ENCODE assay signal across 19 cellular contexts in the genomic region with DNA sequence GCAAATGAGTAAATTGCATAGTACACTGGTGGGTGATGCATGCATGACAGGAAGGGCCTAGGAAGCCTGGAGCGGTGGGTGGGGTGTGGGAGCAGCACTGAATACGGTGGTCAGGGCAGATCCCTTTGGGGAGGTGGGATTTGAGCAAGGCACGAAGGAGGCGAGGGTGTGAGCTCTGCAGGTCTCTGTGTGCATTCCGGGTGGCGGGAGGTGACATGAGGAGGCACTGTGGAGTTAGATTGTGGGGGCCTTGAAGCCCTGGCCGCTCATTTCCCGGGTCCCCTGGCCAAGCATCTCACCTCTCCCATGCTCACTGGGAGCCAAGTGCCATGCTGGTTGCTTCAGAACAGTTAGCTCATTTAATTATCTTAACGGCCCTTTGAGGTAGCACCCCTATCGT. TPM values are rescaled to one million over a fixed set of nuclear protein-coding genes. Genes with fewer than 3 reads are reported as not detected.
DNase-seq lines count a peak whose midpoint lies in the region; ATAC-seq and TF ChIP-seq lines count a peak whose summit lies in the region.
"Had no signal": no experiment of that assay in that cellular context is flagged by ENCODE, and none has a peak within 500 bp of the region (broad histone marks: within the 10 kb centered on the region; RNA-seq: fewer than 3 reads in every experiment).

No MANE protein-coding gene starts in this region.

- no peak overlapping the region for H3K18ac ChIP-seq in mesendoderm (ENCODE audit: low read length)

- H3K9ac ChIP-seq in mesendoderm (ENCODE audit: low read length), result no peak overlapping the region

- POLR2A ChIA-PET in HEK293 (lab: Yijun Ruan, JAX), result no interaction called here

- H4K8ac ChIP-seq in mesendoderm (ENCODE audit: low read depth, low read length), result no peak overlapping the region

- no peak overlapping the region for H3K4me2 ChIP-seq in mesendoderm (ENCODE audit: low read length)

- peak overlapping the region; percentile 33 for H2AK5ac ChIP-seq in mesendoderm (ENCODE audit: low read length)

- no peak overlapping the region for H3K23ac ChIP-seq in mesendoderm (ENCODE audit: low read length)

- no CpG with 5 or more reads among the region's 10 CpGs for WGBS in mesendoderm (ENCODE audit: extremely low coverage, insufficient coverage, low lambda C conversion rate)

- H3K4ac ChIP-seq in mesendoderm (ENCODE audit: low read depth, low read length), result no peak overlapping the region

- H4K5ac ChIP-seq in mesendoderm (ENCODE audit: low read length), result no peak overlapping the region

- intact Hi-C loops in ascending aorta (cut with DNase I), result no loop called here

- H2BK5ac ChIP-seq in mesendoderm (ENCODE audit: low read length), result no peak overlapping the region

- H3K27me3 ChIP-seq in RWPE2 (ENCODE audit: insufficient read depth, poor library complexity, severe bottlenecking) (no peaks in the 10 kb centered on the region), mesendoderm (ENCODE audit: insufficient read depth, low read length, poor library complexity) (no peaks in the 10 kb centered on the region), ascending aorta (no peaks in the 10 kb centered on the region)

- CTCF ChIA-PET in HEK293 (lab: Yijun Ruan, JAX), result interaction anchor here (0.5 to 0.6 kb wide), 2 partner anchors 366 to 407 kb away, joined by 3 read pairs; no protein-coding TSS in a partner anchor

- H3K9me3 ChIP-seq in HEK293 (ENCODE audit: control insufficient read depth, insufficient read depth, low read depth, low read length) (no peaks in the 10 kb centered on the region), RWPE2 (ENCODE audit: severe bottlenecking) (peaks cover 5% of the 10 kb centered on the region), ascending aorta (peaks cover 0 to 4% of the 10 kb centered on the region in 2 donors)

- H2BK15ac ChIP-seq in mesendoderm (replicated peaks; ENCODE audit: low read depth), result no peak overlapping the region

- no peak overlapping the region for H3K4me3 ChIP-seq in HEK293 (ENCODE audit: low read depth, low read length)
- H3K4me3 ChIP-seq in RWPE2 (ENCODE audit: severe bottlenecking), result no peak overlapping the region
- no peak overlapping the region for H3K4me3 ChIP-seq in mesendoderm (ENCODE audit: low read length)
- no peak overlapping the region for H3K4me3 ChIP-seq in ascending aorta

- H3K36me3 ChIP-seq in HEK293 (ENCODE audit: control insufficient read depth in 2 of 2, insufficient read depth in 1 of 2, low read length in 2 of 2) (no peaks in the 10 kb centered on the region), RWPE2 (ENCODE audit: low read depth) (no peaks in the 10 kb centered on the region), mesendoderm (ENCODE audit: control insufficient read depth, insufficient read depth, low read length) (no peaks in the 10 kb centered on the region), ascending aorta (no peaks in the 10 kb centered on the region)

- no peak overlapping the region for H3K27ac ChIP-seq in HEK293 (ENCODE audit: extremely low read depth, low read depth, low read length)
- H3K27ac ChIP-seq in RWPE2 (ENCODE audit: poor library complexity, severe bottlenecking), result no peak overlapping the region
- H3K27ac ChIP-seq in mesendoderm (ENCODE audit: low read depth, low read length), result no peak overlapping the region
- no peak overlapping the region for H3K27ac ChIP-seq in ascending aorta

- no peaks in the 10 kb centered on the region for H3K79me1 ChIP-seq in mesendoderm (ENCODE audit: low read length)

- TF ChIP-seq CTCF in HEK293 (tag by site-specific recombination; IDR thresholded peaks at IDR 0.05) (no peak), RWPE2 (IDR thresholded peaks at IDR 0.05; ENCODE audit: poor library complexity, severe bottlenecking) (no peak), ascending aorta (IDR thresholded peaks at IDR 0.05) (no peak)

- no peaks in the 10 kb centered on the region for H3K4me1 ChIP-seq in HEK293 (ENCODE audit: control insufficient read depth, insufficient read depth, low read length)
- H3K4me1 ChIP-seq in RWPE2 (ENCODE audit: insufficient read depth, poor library complexity, severe bottlenecking), result no peaks in the 10 kb centered on the region
- H3K4me1 ChIP-seq in mesendoderm (ENCODE audit: control insufficient read depth, low read depth, low read length), result peaks cover 18% of the 10 kb centered on the region
- H3K4me1 ChIP-seq in ascending aorta, result no peaks in the 10 kb centered on the region

- H2BK120ac ChIP-seq in mesendoderm (ENCODE audit: low read depth, low read length), result no peak overlapping the region

- no peaks in the 10 kb centered on the region for H3K79me2 ChIP-seq in mesendoderm (ENCODE audit: control insufficient read depth, insufficient read depth, low read length)

- no peak for ATAC-seq in RWPE2 (ENCODE audit: low read depth)

- DNase-seq in RWPE2 (ENCODE audit: low spot score), result peak; percentile 59
- no peak for DNase-seq in mesendoderm
- DNase-seq in ascending aorta (ENCODE audit: low spot score in 2 of 2), result no peak
- DNase-seq in activated CD4-positive, CD25-positive, alpha-beta regulatory T cell treated with anti-CD3 and anti-CD28 coated beads, Interleukin-2, amount 50 U/mL, for 72 hours, result no peak
- no peak for DNase-seq in NCI-H1048 (lab: John Stamatoyannopoulos, UW)
- DNase-seq: C1 segment of cervical spinal cord; CD4-positive, alpha-beta memory T cell; COR-L47; DMS53; DMS79 treated with DMSO at 0.1 percent for 48 hours; GF-D8; GOT3; HCEC 1CT had no signal

- peak overlapping the region; percentile 11 for H3K56ac ChIP-seq in mesendoderm (ENCODE audit: low read length)

TF ChIP-seq in HEK293, 187 proteins besides CTCF, POLR2A, EP300 and RAD21:
- TF ChIP-seq ZNF792 (tag by site-specific recombination; IDR thresholded peaks at IDR 0.05) (no peak), EGR2 (tag by site-specific recombination; IDR thresholded peaks at IDR 0.05; ENCODE audit: low read depth) (peak; percentile 72; the same call in 1 of the 2 replicates), ZFP37 (tag by site-specific recombination; IDR thresholded peaks at IDR 0.05) (no peak), ZFHX2 (tag by site-specific recombination; conservative IDR thresholded peaks at IDR 0.05) (peak; percentile 51; the same call in 1 of the 2 replicates), ZNF132 (tag by site-specific recombination; IDR thresholded peaks at IDR 0.05; ENCODE audit: borderline replicate concordance) (no peak), BCL11B (tag by site-specific recombination; IDR thresholded peaks at IDR 0.05; ENCODE audit: low read depth) (no peak)
- TF ChIP-seq, protein P1, sequence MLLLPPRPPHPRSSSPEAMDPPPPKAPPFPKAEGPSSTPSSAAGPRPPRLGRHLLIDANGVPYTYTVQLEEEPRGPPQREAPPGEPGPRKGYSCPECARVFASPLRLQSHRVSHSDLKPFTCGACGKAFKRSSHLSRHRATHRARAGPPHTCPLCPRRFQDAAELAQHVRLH (tag by site-specific recombination; IDR thresholded peaks at IDR 0.05), result no peak

RNA-seq across cellular contexts. Expression of a gene that starts 6.2 kb away (rescaled TPM):
- polyA plus RNA-seq in mesendoderm (2013, experiment 1 of 2), result 0.08 TPM
- polyA plus RNA-seq in mesendoderm (2013, experiment 2 of 2), result 0.08 TPM
- not detected for total RNA-seq in ascending aorta
- total RNA-seq: A172; A673; CD4-positive, alpha-beta memory T cell; Daoy; G401 had no signal
- polyA plus RNA-seq: BJ; CD4-positive, alpha-beta memory T cell had no signal
